In genomic region chr11:109302591-109303334, GRCh38 we compare ENCODE assay signal across 19 cellular contexts.
"Had no signal": no experiment of that assay in that cellular context is flagged by ENCODE, and none has a peak within 500 bp of the region (broad histone marks: within the 10 kb centered on the region; RNA-seq: fewer than 3 reads in every experiment).

No MANE protein-coding gene starts in this region.

- H3K9me3 ChIP-seq: heart left ventricle, spleen, testis, tibial nerve, upper lobe of right lung, vagina had no signal

- H3K27ac ChIP-seq: heart left ventricle, spleen, testis, tibial nerve, upper lobe of right lung, vagina had no signal

- H3K27ac Mint-ChIP-seq: naive thymus-derived CD4-positive, alpha-beta T cell; stimulated activated memory B cell treated with anti-CD40 and anti-IgM and Interleukin-4, amounts not matched to agents 10 μg/mL and 1 μg/mL and 100 μg/mL, for 72 hours; stimulated activated naive CD8-positive, alpha-beta T cell treated with anti-CD3 and anti-CD28 coated beads, Interleukin-15, Interleukin-2, amounts not matched to agents 100 ng/mL and 50 ng/mL, for 24 hours had no signal

- H3K27me3 Mint-ChIP-seq: stimulated activated memory B cell treated with anti-CD40 and anti-IgM and Interleukin-4, amounts not matched to agents 10 μg/mL and 1 μg/mL and 100 μg/mL, for 72 hours; stimulated activated naive CD8-positive, alpha-beta T cell treated with anti-CD3 and anti-CD28 coated beads, Interleukin-15, Interleukin-2, amounts not matched to agents 100 ng/mL and 50 ng/mL, for 24 hours had no signal

- H3K36me3 ChIP-seq: heart left ventricle, spleen, tibial nerve, upper lobe of right lung, vagina had no signal

- H3K4me1 Mint-ChIP-seq: naive thymus-derived CD4-positive, alpha-beta T cell; neural crest cell; stimulated activated memory B cell treated with anti-CD40 and anti-IgM and Interleukin-4, amounts not matched to agents 10 μg/mL and 1 μg/mL and 100 μg/mL, for 72 hours had no signal

- H3K36me3 Mint-ChIP-seq: naive thymus-derived CD4-positive, alpha-beta T cell; stimulated activated memory B cell treated with anti-CD40 and anti-IgM and Interleukin-4, amounts not matched to agents 10 μg/mL and 1 μg/mL and 100 μg/mL, for 72 hours had no signal

- H3K4me3 ChIP-seq: heart left ventricle, spleen, testis, tibial nerve, upper lobe of right lung, vagina had no signal

- H3K4me3 Mint-ChIP-seq: naive thymus-derived CD4-positive, alpha-beta T cell; neural crest cell; stimulated activated memory B cell treated with anti-CD40 and anti-IgM and Interleukin-4, amounts not matched to agents 10 μg/mL and 1 μg/mL and 100 μg/mL, for 72 hours; stimulated activated naive CD8-positive, alpha-beta T cell treated with anti-CD3 and anti-CD28 coated beads, Interleukin-15, Interleukin-2, amounts not matched to agents 100 ng/mL and 50 ng/mL, for 24 hours had no signal

- DNase-seq: dermis blood vessel endothelial cell; foreskin melanocyte; heart left ventricle; hippocampal formation; kidney glomerular epithelial cell; naive thymus-derived CD4-positive, alpha-beta T cell; posterior cingulate gyrus; spleen; stimulated activated CD4-positive, alpha-beta T cell treated with anti-CD3 and anti-CD28 coated beads, Interleukin-15, amount 100 ng/mL, for 24 hours; stimulated activated CD4-positive, alpha-beta T cell treated with anti-CD3 and anti-CD28 coated beads, Interleukin-1b, Interleukin-23, amount 100 ng/mL, for 48 hours; stimulated activated CD4-positive, alpha-beta T cell treated with anti-CD3 and anti-CD28 coated beads, Interleukin-4, amount 100 ng/mL, for 24 hours; testis; upper lobe of right lung had no signal

- H3K4me1 ChIP-seq: testis, tibial nerve, upper lobe of right lung, vagina had no signal

- H3K9me3 Mint-ChIP-seq: neural crest cell; stimulated activated naive CD8-positive, alpha-beta T cell treated with anti-CD3 and anti-CD28 coated beads, Interleukin-15, Interleukin-2, amounts not matched to agents 100 ng/mL and 50 ng/mL, for 24 hours had no signal

- H3K27me3 ChIP-seq: heart left ventricle, spleen, testis, tibial nerve, upper lobe of right lung, vagina had no signal

- ATAC-seq: heart left ventricle; naive thymus-derived CD4-positive, alpha-beta T cell; sciatic nerve; stimulated activated memory B cell treated with anti-CD40 and anti-IgM and Interleukin-4, amounts not matched to agents 10 μg/mL and 1 μg/mL and 100 μg/mL, for 72 hours; upper lobe of right lung had no signal
